31 cellular contexts compared by ENCODE assay signal in genomic region chr1:108845991-108846390, GRCh38. TPM values are rescaled to one million over a fixed set of nuclear protein-coding genes. Genes with fewer than 3 reads are reported as not detected.
DNase-seq lines count a peak whose midpoint lies in the region; ATAC-seq and TF ChIP-seq lines count a peak whose summit lies in the region.
"Had no signal": no experiment of that assay in that cellular context is flagged by ENCODE, and none has a peak within 500 bp of the region (broad histone marks: within the 10 kb centered on the region; RNA-seq: fewer than 3 reads in every experiment).

No MANE protein-coding gene starts in this region.

- H3K4me3 Mint-ChIP-seq in activated naive CD4-positive, alpha-beta T cell treated with anti-CD3 and anti-CD28 coated beads, Interleukin-2, amount 10 ng/mL, durations not matched to agents 7 days and 5 days, result no peak overlapping the region
- H3K4me3 Mint-ChIP-seq: activated B cell treated with CpG ODN at 0.5 μM for 24 hours; activated naive CD8-positive, alpha-beta T cell treated with anti-CD3 and anti-CD28 coated beads for 36 hours; central memory CD8-positive, alpha-beta T cell; memory B cell; naive B cell; stimulated activated naive B cell treated with anti-CD40 and anti-IgM and Interleukin-4, amounts not matched to agents 10 μg/mL and 1 μg/mL and 100 μg/mL, for 72 hours had no signal

- H3K4me1 Mint-ChIP-seq in activated naive CD4-positive, alpha-beta T cell treated with anti-CD3 and anti-CD28 coated beads, Interleukin-2, amount 10 ng/mL, durations not matched to agents 7 days and 5 days, result peaks cover under 1% of the 10 kb centered on the region
- H3K4me1 Mint-ChIP-seq: activated B cell treated with CpG ODN at 0.5 μM for 24 hours; activated naive CD8-positive, alpha-beta T cell treated with anti-CD3 and anti-CD28 coated beads for 36 hours; central memory CD8-positive, alpha-beta T cell; memory B cell; naive B cell; stimulated activated naive B cell treated with anti-CD40 and anti-IgM and Interleukin-4, amounts not matched to agents 10 μg/mL and 1 μg/mL and 100 μg/mL, for 72 hours had no signal

- ATAC-seq in RWPE2 (ENCODE audit: low read depth) (peak; percentile 73), GM18868 (IDR thresholded peaks at IDR 0.05; ENCODE audit: unreplicated experiment) (no peak)
- ATAC-seq: heart right ventricle; left colon; Right ventricle myocardium inferior; stimulated activated naive B cell treated with anti-CD40 and anti-IgM and Interleukin-4, amounts not matched to agents 10 μg/mL and 1 μg/mL and 100 μg/mL, for 72 hours had no signal

- H3K27me3 ChIP-seq in RWPE2 (ENCODE audit: insufficient read depth, poor library complexity, severe bottlenecking) (no peaks in the 10 kb centered on the region), esophagus (ENCODE audit: control insufficient read depth in 1 of 2, insufficient read depth in 2 of 2, low read length in 2 of 2) (no peaks in the 10 kb centered on the region), prostate gland (replicated peaks; ENCODE audit: insufficient read depth) (no peaks in the 10 kb centered on the region)
- H3K27me3 ChIP-seq: ascending aorta, MG63, vagina had no signal

- H3K4me1 ChIP-seq in RWPE2 (ENCODE audit: insufficient read depth, poor library complexity, severe bottlenecking), result peaks cover 11% of the 10 kb centered on the region
- no peaks in the 10 kb centered on the region for H3K4me1 ChIP-seq in esophagus (ENCODE audit: control insufficient read depth in 2 of 2, insufficient read depth in 2 of 2, low read length in 1 of 2)
- H3K4me1 ChIP-seq in prostate gland (replicated peaks), result no peaks in the 10 kb centered on the region

- 47 to 70% methylated on average over 6 of the region's 6 CpGs for WGBS in esophagus, 2 donors
- WGBS in prostate gland, result 48% methylated on average over 6 of the region's 6 CpGs

- peak overlapping the region; percentile 56 for H3K27ac ChIP-seq in RWPE2 (ENCODE audit: poor library complexity, severe bottlenecking)
- H3K27ac ChIP-seq in esophagus (ENCODE audit: low read depth in 2 of 2, low read length in 1 of 2), result peak overlapping the region; percentile 11 to 44
- H3K27ac ChIP-seq in prostate gland, result peak overlapping the region in 1 of 2 donors; percentile 18
- H3K27ac ChIP-seq in caudate nucleus (ENCODE audit: low read depth, low read length), result no peak overlapping the region
- H3K27ac ChIP-seq: ascending aorta, C4-2B, heart right ventricle, vagina had no signal

- no peaks in the 10 kb centered on the region for H3K9me3 Mint-ChIP-seq in activated naive CD4-positive, alpha-beta T cell treated with anti-CD3 and anti-CD28 coated beads, Interleukin-2, amount 10 ng/mL, durations not matched to agents 7 days and 5 days
- H3K9me3 Mint-ChIP-seq: activated B cell treated with CpG ODN at 0.5 μM for 24 hours; activated naive CD8-positive, alpha-beta T cell treated with anti-CD3 and anti-CD28 coated beads for 36 hours; central memory CD8-positive, alpha-beta T cell; memory B cell; naive B cell; stimulated activated naive B cell treated with anti-CD40 and anti-IgM and Interleukin-4, amounts not matched to agents 10 μg/mL and 1 μg/mL and 100 μg/mL, for 72 hours had no signal

- CTCF ChIA-PET in activated naive CD4-positive, alpha-beta T cell treated with anti-CD3 and anti-CD28 coated beads, Interleukin-2, amount 10 ng/mL, durations not matched to agents 7 days and 5 days (lab: Charles Lee), result interaction anchor here (0.7 to 3.9 kb wide), 2 partner anchors 17 kb away, joined by 3 to 17 read pairs; no protein-coding TSS in a partner anchor

- peaks cover 49% of the 10 kb centered on the region for H3K27me3 Mint-ChIP-seq in activated naive CD4-positive, alpha-beta T cell treated with anti-CD3 and anti-CD28 coated beads, Interleukin-2, amount 10 ng/mL, durations not matched to agents 7 days and 5 days
- H3K27me3 Mint-ChIP-seq: activated naive CD8-positive, alpha-beta T cell treated with anti-CD3 and anti-CD28 coated beads for 36 hours; stimulated activated naive B cell treated with anti-CD40 and anti-IgM and Interleukin-4, amounts not matched to agents 10 μg/mL and 1 μg/mL and 100 μg/mL, for 72 hours had no signal

- DNase-seq in HT-29 (ENCODE audit: low spot score) (peak; percentile 25), RWPE2 (ENCODE audit: low spot score) (no peak), prostate gland (ENCODE audit: low spot score) (peak; percentile 26), caudate nucleus (lab: John Stamatoyannopoulos, UW) (no peak), NCI-H526 treated with DMSO at 0.1 percent for 48 hours (lab: John Stamatoyannopoulos, UW) (no peak)
- no peak for DNase-seq in activated naive CD4-positive, alpha-beta T cell treated with anti-CD3 and anti-CD28 coated beads, Interleukin-2, amount 10 ng/mL, durations not matched to agents 7 days and 5 days
- DNase-seq: activated B cell treated with CpG ODN at 0.5 μM for 24 hours; activated naive CD8-positive, alpha-beta T cell treated with anti-CD3 and anti-CD28 coated beads for 36 hours; heart right ventricle; left colon; MG63; naive B cell; NCI-H1417 treated with DMSO at 0.1 percent for 48 hours; NCI-H524 treated with DMSO at 0.1 percent for 48 hours; retina; stimulated activated CD4-positive, alpha-beta T cell treated with anti-CD3 and anti-CD28 coated beads, Interleukin-12 subunit alpha, Interleukin-12 subunit beta, amount 100 ng/mL, for 4 hours; stimulated activated CD4-positive, alpha-beta T cell treated with anti-CD3 and anti-CD28 coated beads, Interleukin-4, amount 100 ng/mL, for 24 hours; stimulated activated naive B cell treated with anti-CD40 and anti-IgM and Interleukin-4, amounts not matched to agents 10 μg/mL and 1 μg/mL and 100 μg/mL, for 72 hours; SW 1271; T1000 had no signal

- no peak overlapping the region for H3K4me3 ChIP-seq in RWPE2 (ENCODE audit: severe bottlenecking)
- no peak overlapping the region for H3K4me3 ChIP-seq in esophagus (ENCODE audit: low read depth in 1 of 2, low read length in 2 of 2)
- H3K4me3 ChIP-seq in prostate gland, result no peak overlapping the region
- H3K4me3 ChIP-seq: ascending aorta, heart right ventricle, MG63, vagina had no signal

- H3K36me3 ChIP-seq in RWPE2 (ENCODE audit: low read depth), result no peaks in the 10 kb centered on the region
- H3K36me3 ChIP-seq in esophagus (ENCODE audit: control insufficient read depth in 2 of 2, insufficient read depth in 2 of 2, low read length in 1 of 2), result no peaks in the 10 kb centered on the region
- no peaks in the 10 kb centered on the region for H3K36me3 ChIP-seq in prostate gland
- H3K36me3 ChIP-seq: ascending aorta, heart right ventricle, MG63, vagina had no signal

- peaks cover 2% of the 10 kb centered on the region for H3K9me3 ChIP-seq in RWPE2 (ENCODE audit: severe bottlenecking)
- no peaks in the 10 kb centered on the region for H3K9me3 ChIP-seq in esophagus (ENCODE audit: control insufficient read depth in 2 of 2, insufficient read depth in 1 of 2, low read depth in 1 of 2, low read length in 1 of 2)
- no peaks in the 10 kb centered on the region for H3K9me3 ChIP-seq in prostate gland
- H3K9me3 ChIP-seq: ascending aorta, heart right ventricle, MG63, vagina had no signal

- no peak for TF ChIP-seq POLR2A in prostate gland (IDR thresholded peaks at IDR 0.05)

- H3K27ac Mint-ChIP-seq in activated naive CD4-positive, alpha-beta T cell treated with anti-CD3 and anti-CD28 coated beads, Interleukin-2, amount 10 ng/mL, durations not matched to agents 7 days and 5 days, result no peak overlapping the region
- H3K27ac Mint-ChIP-seq: activated B cell treated with CpG ODN at 0.5 μM for 24 hours; activated naive CD8-positive, alpha-beta T cell treated with anti-CD3 and anti-CD28 coated beads for 36 hours; memory B cell; naive B cell; stimulated activated naive B cell treated with anti-CD40 and anti-IgM and Interleukin-4, amounts not matched to agents 10 μg/mL and 1 μg/mL and 100 μg/mL, for 72 hours had no signal

- TF ChIP-seq CTCF in RWPE2 (IDR thresholded peaks at IDR 0.05; ENCODE audit: poor library complexity, severe bottlenecking), result no peak
- no peak for TF ChIP-seq CTCF in prostate gland (IDR thresholded peaks at IDR 0.05)

- intact Hi-C loops in prostate gland (cut with DNase I), result no loop called here

- H3K36me3 Mint-ChIP-seq in activated naive CD4-positive, alpha-beta T cell treated with anti-CD3 and anti-CD28 coated beads, Interleukin-2, amount 10 ng/mL, durations not matched to agents 7 days and 5 days, result no peaks in the 10 kb centered on the region
- H3K36me3 Mint-ChIP-seq: activated naive CD8-positive, alpha-beta T cell treated with anti-CD3 and anti-CD28 coated beads for 36 hours; naive B cell; stimulated activated naive B cell treated with anti-CD40 and anti-IgM and Interleukin-4, amounts not matched to agents 10 μg/mL and 1 μg/mL and 100 μg/mL, for 72 hours had no signal

RNA-seq across cellular contexts. Expression of gene AKNAD1, which starts 10.9 kb away (rescaled TPM):
- total RNA-seq in HT-29 (2014; rRNA removed; shearing (Covaris generic)), result 0.64 TPM in 1 of 2 replicates, not detected in the other
- polyA plus RNA-seq in esophagus, result 1 to 10 TPM in 1 of 2 donors, under 1 TPM in 1; 0.98 to 3.3 TPM
- 1 to 10 TPM in 1 of 2 donors, not detected in 1; 1.4 TPM for total RNA-seq in prostate gland
- total RNA-seq: activated B cell treated with CpG ODN at 0.5 μM for 24 hours; activated naive CD8-positive, alpha-beta T cell treated with anti-CD3 and anti-CD28 coated beads for 36 hours; ascending aorta; endothelial cell of umbilical vein; heart right ventricle; left colon; OCI-LY7; osteoblast; Right ventricle myocardium inferior had no signal
- polyA plus RNA-seq: endothelial cell of umbilical vein had no signal

RNA-seq across cellular contexts. Expression of gene GPSM2, which starts 30.8 kb away (rescaled TPM):
- total RNA-seq in HT-29 (2014; rRNA removed; shearing (Covaris generic)), result 47.5 and 49.7 TPM in 2 replicates
- 10 to 100 TPM; 30.3 to 40.8 TPM for polyA plus RNA-seq in esophagus
- total RNA-seq in prostate gland, result 10 to 100 TPM; 10.6 to 10.7 TPM

Comparison
In these comparisons a context has a peak if more than half of its experiments do, and no peak if none do; other contexts are left out.
1. DNase-seq: peak in HT-29 (single experiment) and prostate gland (single experiment); none in RWPE2 (single experiment), caudate nucleus (0 of 61), NCI-H526 treated with DMSO at 0.1 percent for 48 hours (single experiment) and activated naive CD4-positive, alpha-beta T cell treated with anti-CD3 and anti-CD28 coated beads, Interleukin-2, amount 10 ng/mL, durations not matched to agents 7 days and 5 days (single experiment).